ENCODE assay signal across 29 cellular contexts in genomic region chr11:8561461-8561860, GRCh38.
"Had no signal": no experiment of that assay in that cellular context is flagged by ENCODE, and none has a peak within 500 bp of the region (broad histone marks: within the 10 kb centered on the region; RNA-seq: fewer than 3 reads in every experiment).

No MANE protein-coding gene starts in this region.

- H3K4me3 Mint-ChIP-seq: dendritic cell treated with granulocyte-macrophage colony-stimulating factor and Interleukin-4, amounts not matched to agents 40 ng/mL and 50 ng/mL, for 4 days; effector memory CD8-positive, alpha-beta T cell; endodermal cell had no signal

- H3K4me1 Mint-ChIP-seq: endodermal cell had no signal

- FAIRE-seq: colon, endometrium, endothelial cell of umbilical vein, frontal cortex had no signal

- H3K36me3 ChIP-seq: colonic mucosa, esophagus muscularis mucosa, esophagus squamous epithelium, gastrocnemius medialis, gastroesophageal sphincter, heart left ventricle, heart right ventricle had no signal

- H3K4me1 ChIP-seq: colonic mucosa, esophagus muscularis mucosa, esophagus squamous epithelium, foreskin keratinocyte, gastrocnemius medialis, heart left ventricle, heart right ventricle had no signal

- H3K27me3 Mint-ChIP-seq: dendritic cell treated with granulocyte-macrophage colony-stimulating factor and Interleukin-4, amounts not matched to agents 40 ng/mL and 50 ng/mL, for 4 days had no signal

- H3K4me3 ChIP-seq: colonic mucosa, coronary artery, dorsolateral prefrontal cortex, esophagus muscularis mucosa, esophagus squamous epithelium, gastrocnemius medialis, gastroesophageal sphincter, heart left ventricle, heart right ventricle had no signal

- H3K9me3 ChIP-seq: colonic mucosa, gastrocnemius medialis, gastroesophageal sphincter had no signal

- ATAC-seq: effector memory CD8-positive, alpha-beta T cell; esophagus mucosa; foreskin keratinocyte; gastrocnemius medialis; gastroesophageal sphincter; heart left ventricle; heart right ventricle had no signal

- H3K27ac ChIP-seq: colonic mucosa, coronary artery, dorsolateral prefrontal cortex, epithelial cell of prostate, esophagus muscularis mucosa, esophagus squamous epithelium, foreskin keratinocyte, gastrocnemius medialis, gastroesophageal sphincter, heart left ventricle, heart right ventricle had no signal

- H3K27ac Mint-ChIP-seq: dendritic cell treated with granulocyte-macrophage colony-stimulating factor and Interleukin-4, amounts not matched to agents 40 ng/mL and 50 ng/mL, for 4 days; effector memory CD8-positive, alpha-beta T cell; endodermal cell had no signal

- DNase-seq: colonic mucosa; cortex of kidney; dermis blood vessel endothelial cell; dorsolateral prefrontal cortex; effector CD4-positive, alpha-beta T cell; effector CD8-positive, alpha-beta T cell; effector memory CD4-positive, alpha-beta T cell; effector memory CD8-positive, alpha-beta T cell; endodermal cell; erythroblast; esophagus squamous epithelium; foreskin fibroblast; foreskin keratinocyte; foreskin melanocyte; gastrocnemius medialis; glutamatergic neuron; head of caudate nucleus; heart left ventricle; heart right ventricle had no signal
